Comparison of ENCODE assay signal across 27 cellular contexts in the genomic region with DNA sequence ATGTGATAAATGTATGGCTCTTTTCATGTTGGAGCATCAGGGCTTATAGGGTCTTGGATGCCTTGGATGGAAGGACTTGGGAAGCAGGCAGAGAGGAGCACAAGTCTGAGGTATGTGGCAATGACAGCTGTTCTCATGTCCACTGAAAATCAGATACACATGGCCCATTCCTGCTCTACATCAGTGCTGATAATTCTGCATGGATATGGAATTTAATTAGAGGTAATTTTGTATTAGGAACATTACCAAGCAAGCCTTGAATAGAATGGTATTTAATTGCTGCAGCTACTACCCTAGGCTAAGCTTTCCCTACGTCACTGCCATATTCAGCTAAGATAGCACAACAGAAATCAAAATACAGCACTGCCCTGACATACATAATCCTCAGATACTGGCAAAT.
"Had no signal": no experiment of that assay in that cellular context is flagged by ENCODE, and none has a peak within 500 bp of the region (broad histone marks: within the 10 kb centered on the region; RNA-seq: fewer than 3 reads in every experiment).

No MANE protein-coding gene starts in this region.

- DNase-seq: KG1, NCI-H1048, NCI-H1092 treated with DMSO at 0.1 percent for 48 hours, NCI-H1105 treated with DMSO at 0.1 percent for 48 hours, NCI-H1417, NCI-H1436, NCI-H146, NCI-H1694, NCI-H187, NCI-H1930, NCI-H2029 treated with DMSO at 0.1 percent for 48 hours, NCI-H2081 treated with DMSO at 0.1 percent for 48 hours, NCI-H2107, NCI-H2171, NCI-H226, NCI-H446 treated with DMSO at 0.1 percent for 48 hours, NCI-H510A, NCI-H524, NCI-H526, NCI-H69, NCI-H748 treated with DMSO at 0.1 percent for 48 hours, NCI-H82, SHP77, SIG-M5, SW 1271 had no signal

- ATAC-seq: Panc1, Right ventricle myocardium inferior had no signal
